8 cellular contexts compared by ENCODE assay signal in the genomic region with DNA sequence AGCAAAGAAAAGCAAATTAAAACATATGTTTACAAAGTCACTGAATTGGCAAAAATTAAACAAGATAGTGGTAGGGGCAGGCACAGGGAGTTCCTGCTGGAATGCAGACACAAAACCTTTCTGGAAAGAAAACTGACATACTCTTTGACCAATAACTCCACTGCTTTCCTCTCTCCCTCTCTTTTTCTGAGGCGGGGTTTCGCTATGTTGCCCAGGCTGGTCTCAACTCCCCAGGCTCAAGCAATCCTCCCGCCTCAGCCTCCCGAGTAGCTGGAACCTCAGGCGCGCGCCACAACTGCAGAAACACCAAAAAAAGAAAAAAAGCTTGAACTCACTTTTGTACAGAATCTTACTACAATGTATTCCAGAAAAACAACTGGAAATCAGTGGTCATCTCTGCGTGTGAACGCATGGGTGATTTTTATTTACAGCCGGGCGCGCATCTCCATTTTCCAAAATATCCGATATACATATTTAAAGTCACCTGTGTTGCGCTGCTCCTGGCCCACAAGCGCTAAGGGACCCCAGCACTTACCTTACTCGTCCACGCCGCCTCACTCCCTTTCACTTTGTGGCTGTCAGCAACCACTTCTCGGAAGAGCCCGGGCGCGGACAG. TPM values are rescaled to one million over a fixed set of nuclear protein-coding genes. Genes with fewer than 3 reads are reported as not detected.
A peak's percentile ranks its signal among the peaks of the same experiment; 100 is the strongest.
DNase-seq lines count a peak whose midpoint lies in the region; TF ChIP-seq lines count a peak whose summit lies in the region.

No MANE protein-coding gene starts in this region.

- POLR2A ChIA-PET in HEK293T (lab: Yijun Ruan, JAX): interaction anchor here (0.7 to 2.1 kb wide), 9 partner anchors 9 to 210 kb away, joined by 3 to 12 read pairs (median 4); a partner anchor contains a TSS

- DNase-seq in HEK293T (ENCODE audit: extremely low spot score): peak; percentile 35
- DNase-seq in fibroblast of mammary gland (ENCODE audit: low read depth): peak; percentile 78
- DNase-seq in neural crest cell (ENCODE audit: low read depth, low spot score): no peak
- no peak for DNase-seq in NK-92 treated with Interleukin-12 subunit alpha and Interleukin-12 subunit beta, amount 100 ng/mL, for 24 hours (lab: John Stamatoyannopoulos, UW)
- DNase-seq in NCI-H2029 treated with DMSO at 0.1 percent for 48 hours (lab: John Stamatoyannopoulos, UW): no peak
- DNase-seq in iPS-NIHi11 (ENCODE audit: low spot score): no peak

- peak overlapping the region; percentile 96 for H3K4me3 Mint-ChIP-seq in neural crest cell

- H3K4me3 ChIP-seq in fibroblast of mammary gland (ENCODE audit: control insufficient read depth, low read depth, low read length): peak overlapping the region; percentile 98

- CTCF ChIA-PET in HEK293T (lab: Yijun Ruan, JAX): no interaction called here

- TF ChIP-seq CTCF in C4-2B (conservative IDR thresholded peaks at IDR 0.05): no peak
- TF ChIP-seq CTCF in VCaP (conservative IDR thresholded peaks at IDR 0.05): no peak
- TF ChIP-seq CTCF in fibroblast of mammary gland (conservative IDR thresholded peaks at IDR 0.05; ENCODE audit: control insufficient read depth, insufficient read depth, low read depth, low read length): no peak
- TF ChIP-seq CTCF in neural crest cell (conservative IDR thresholded peaks at IDR 0.05): no peak

- H3K27me3 Mint-ChIP-seq in neural crest cell (ENCODE audit: low read depth): no peaks in the 10 kb centered on the region

- H3K4me1 Mint-ChIP-seq in neural crest cell: peaks cover 37% of the 10 kb centered on the region

- no peaks in the 10 kb centered on the region for H3K36me3 Mint-ChIP-seq in neural crest cell (ENCODE audit: low read depth)

- H3K27ac Mint-ChIP-seq in neural crest cell (ENCODE audit: unreplicated experiment): peak overlapping the region; percentile 92

- H3K27ac ChIP-seq in C4-2B: peak overlapping the region; percentile 83
- H3K27ac ChIP-seq in VCaP: peak overlapping the region; percentile 75

- no peaks in the 10 kb centered on the region for H3K9me3 Mint-ChIP-seq in neural crest cell

TF ChIP-seq in HEK293T, 16 proteins besides CTCF, POLR2A, EP300 and RAD21:
- no peak for TF ChIP-seq FOXK2 (IDR thresholded peaks at IDR 0.05)
- TF ChIP-seq, protein P1, sequence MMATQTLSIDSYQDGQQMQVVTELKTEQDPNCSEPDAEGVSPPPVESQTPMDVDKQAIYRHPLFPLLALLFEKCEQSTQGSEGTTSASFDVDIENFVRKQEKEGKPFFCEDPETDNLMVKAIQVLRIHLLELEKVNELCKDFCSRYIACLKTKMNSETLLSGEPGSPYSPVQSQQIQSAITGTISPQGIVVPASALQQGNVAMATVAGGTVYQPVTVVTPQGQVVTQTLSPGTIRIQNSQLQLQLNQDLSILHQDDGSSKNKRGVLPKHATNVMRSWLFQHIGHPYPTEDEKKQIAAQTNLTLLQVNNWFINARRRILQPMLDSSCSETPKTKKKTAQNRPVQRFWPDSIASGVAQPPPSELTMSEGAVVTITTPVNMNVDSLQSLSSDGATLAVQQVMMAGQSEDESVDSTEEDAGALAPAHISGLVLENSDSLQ (IDR thresholded peaks at IDR 0.05): peak; percentile 94

RNA-seq across cellular contexts. Expression of a gene that starts 0.5 kb away (rescaled TPM):
- total RNA-seq in neural crest cell: 11.8 and 13.5 TPM in 2 replicates

RNA-seq across cellular contexts. Expression of a gene that starts 0.7 kb away (rescaled TPM):
- 84.0 and 86.0 TPM in 2 replicates for total RNA-seq in neural crest cell

RNA-seq across cellular contexts. Expression of a gene that starts 29.9 kb away (rescaled TPM):
- not detected in 2 replicates for total RNA-seq in neural crest cell

RNA-seq across cellular contexts. Expression of a gene that starts 38.6 kb away (rescaled TPM):
- total RNA-seq in neural crest cell: not detected in 2 replicates

Comparison
In these comparisons a context has a peak if more than half of its experiments do, and no peak if none do; other contexts are left out.
1. DNase-seq: peak in HEK293T (single experiment) and fibroblast of mammary gland (single experiment); none in neural crest cell (single experiment), NK-92 treated with Interleukin-12 subunit alpha and Interleukin-12 subunit beta, amount 100 ng/mL, for 24 hours (single experiment), NCI-H2029 treated with DMSO at 0.1 percent for 48 hours (single experiment) and iPS-NIHi11 (single experiment).